Comparison of ENCODE assay signal across 8 cellular contexts in genomic region chr1:35769188-35769758, GRCh38. TPM values are rescaled to one million over a fixed set of nuclear protein-coding genes. Genes with fewer than 3 reads are reported as not detected.
DNase-seq lines count a peak whose midpoint lies in the region; ATAC-seq lines count a peak whose summit lies in the region.

No MANE protein-coding gene starts in this region.

- H3K27ac ChIP-seq in CD4-positive, alpha-beta memory T cell (ENCODE audit: low read depth, low read length) = peak overlapping the region; percentile 82

- no peaks in the 10 kb centered on the region for H3K9me3 Mint-ChIP-seq in CD4-positive, alpha-beta memory T cell
- H3K9me3 Mint-ChIP-seq in activated CD4-positive, alpha-beta memory T cell treated with anti-CD3 and anti-CD28 coated beads, Interleukin-2, amount 10 ng/mL, durations not matched to agents 7 days and 5 days = no peaks in the 10 kb centered on the region

- peaks cover 3 to 13% (median 10%) of the 10 kb centered on the region in 4 donors for H3K4me1 Mint-ChIP-seq in CD4-positive, alpha-beta memory T cell
- H3K4me1 Mint-ChIP-seq in activated CD4-positive, alpha-beta memory T cell treated with anti-CD3 and anti-CD28 coated beads, Interleukin-2, amount 10 ng/mL, durations not matched to agents 7 days and 5 days = peaks cover 40% of the 10 kb centered on the region

- intact Hi-C loops in CD4-positive, alpha-beta memory T cell (cut with micrococcal nuclease) = no loop called here

- no peaks in the 10 kb centered on the region for H3K9me3 ChIP-seq in CD4-positive, alpha-beta memory T cell (ENCODE audit: control insufficient read depth in 1 of 2, low read length in 2 of 2)

- H3K4me1 ChIP-seq in CD4-positive, alpha-beta memory T cell (ENCODE audit: insufficient read depth, low read length) = peaks cover 7% of the 10 kb centered on the region

- POLR2A ChIA-PET in CD4-positive, alpha-beta memory T cell (lab: Charles Lee; ENCODE audit: partially characterized antibody) = interaction anchor here (0.7 to 2.7 kb wide), 20 partner anchors 11 to 455 kb away, joined by 3 to 24 read pairs (median 4); partner anchors contain the start of genes AGO1, AGO3, KIAA0319L and NCDN
- POLR2A ChIA-PET in activated CD4-positive, alpha-beta memory T cell treated with anti-CD3 and anti-CD28 coated beads, Interleukin-2, amount 10 ng/mL, durations not matched to agents 7 days and 5 days (lab: Charles Lee) = interaction anchor here (0.8 to 5.3 kb wide), 59 partner anchors 8 to 1706 kb away, joined by 3 to 73 read pairs (median 6); partner anchors contain the start of genes AGO1, AGO3, AGO4 and KIAA0319L

- H3K4me3 Mint-ChIP-seq in CD4-positive, alpha-beta memory T cell = peak overlapping the region; percentile 83 to 99 (median 86)
- H3K4me3 Mint-ChIP-seq in activated CD4-positive, alpha-beta memory T cell treated with anti-CD3 and anti-CD28 coated beads, Interleukin-2, amount 10 ng/mL, durations not matched to agents 7 days and 5 days = peak overlapping the region; percentile 80

- ATAC-seq in GM19397 (IDR thresholded peaks at IDR 0.05; ENCODE audit: unreplicated experiment) (peak; percentile 80), HG03565 (IDR thresholded peaks at IDR 0.05; ENCODE audit: unreplicated experiment) (peak; percentile 63)

- CTCF ChIA-PET in CD4-positive, alpha-beta memory T cell (lab: Charles Lee; ENCODE audit: partially characterized antibody) = interaction anchor here (0.8 to 10.8 kb wide), 18 partner anchors 10 to 568 kb away, joined by 3 to 82 read pairs (median 5); partner anchors contain the start of gene AGO1
- CTCF ChIA-PET in activated CD4-positive, alpha-beta memory T cell treated with anti-CD3 and anti-CD28 coated beads, Interleukin-2, amount 10 ng/mL, durations not matched to agents 7 days and 5 days (lab: Charles Lee) = interaction anchor here (0.5 to 3.5 kb wide), 19 partner anchors 10 to 486 kb away, joined by 3 to 22 read pairs (median 4); partner anchors contain the start of genes AGO1 and AGO3

- H3K36me3 ChIP-seq in CD4-positive, alpha-beta memory T cell (ENCODE audit: insufficient read depth, low read length) = no peaks in the 10 kb centered on the region

- H3K36me3 Mint-ChIP-seq in CD4-positive, alpha-beta memory T cell = peaks cover 0 to 2% of the 10 kb centered on the region in 2 donors
- H3K36me3 Mint-ChIP-seq in activated CD4-positive, alpha-beta memory T cell treated with anti-CD3 and anti-CD28 coated beads, Interleukin-2, amount 10 ng/mL, durations not matched to agents 7 days and 5 days (ENCODE audit: low read depth) = peaks cover 18% of the 10 kb centered on the region

- H3K27ac Mint-ChIP-seq in CD4-positive, alpha-beta memory T cell = peak overlapping the region; percentile 31 to 92 (median 86)
- peak overlapping the region; percentile 74 for H3K27ac Mint-ChIP-seq in activated CD4-positive, alpha-beta memory T cell treated with anti-CD3 and anti-CD28 coated beads, Interleukin-2, amount 10 ng/mL, durations not matched to agents 7 days and 5 days

- H3K27me3 Mint-ChIP-seq in CD4-positive, alpha-beta memory T cell = no peaks in the 10 kb centered on the region
- H3K27me3 Mint-ChIP-seq in activated CD4-positive, alpha-beta memory T cell treated with anti-CD3 and anti-CD28 coated beads, Interleukin-2, amount 10 ng/mL, durations not matched to agents 7 days and 5 days = no peaks in the 10 kb centered on the region

- peak; percentile 74 to 86 (median 78) for DNase-seq in CD4-positive, alpha-beta memory T cell
- peak; percentile 54 for DNase-seq in NCI-H748 treated with DMSO at 0.1 percent for 48 hours (lab: John Stamatoyannopoulos, UW)
- DNase-seq in activated CD4-positive, alpha-beta memory T cell treated with anti-CD3 and anti-CD28 coated beads, Interleukin-2, amount 10 ng/mL, durations not matched to agents 7 days and 5 days = peak; percentile 89
- peak; percentile 72 for DNase-seq in effector CD4-positive, alpha-beta T cell
- peak; percentile 78 for DNase-seq in medulla oblongata (ENCODE audit: extremely low spot score)
- DNase-seq in stimulated activated CD4-positive, alpha-beta T cell treated with anti-CD3 and anti-CD28 coated beads, TNF-alpha, amount 100 ng/mL, for 48 hours (ENCODE audit: low read depth in 3 of 3) = peak; percentile 58 to 82 (median 68)

- H3K4me3 ChIP-seq in CD4-positive, alpha-beta memory T cell (ENCODE audit: low read length in 2 of 2) = peak overlapping the region; percentile 74 to 84

- no peaks in the 10 kb centered on the region for H3K27me3 ChIP-seq in CD4-positive, alpha-beta memory T cell (ENCODE audit: insufficient read depth, low read length)

RNA-seq across cellular contexts. Expression of gene CLSPN, which starts 0.5 kb away (rescaled TPM):
- under 1 TPM; 0.28 to 0.90 TPM for total RNA-seq in CD4-positive, alpha-beta memory T cell
- polyA plus RNA-seq in CD4-positive, alpha-beta memory T cell = under 1 TPM; 0.17 to 0.43 TPM
- 10 to 100 TPM; 53.5 to 56.7 TPM for total RNA-seq in activated CD4-positive, alpha-beta memory T cell treated with anti-CD3 and anti-CD28 coated beads, Interleukin-2, amount 10 ng/mL, durations not matched to agents 7 days and 5 days

RNA-seq across cellular contexts. Expression of gene AGO4, which starts 38.5 kb away (rescaled TPM):
- 10 to 100 TPM; 30.1 to 32.9 TPM for total RNA-seq in CD4-positive, alpha-beta memory T cell
- polyA plus RNA-seq in CD4-positive, alpha-beta memory T cell = 10 to 100 TPM in 1 of 2 donors, 1 to 10 TPM in 1; 3.6 to 13.6 TPM
- total RNA-seq in activated CD4-positive, alpha-beta memory T cell treated with anti-CD3 and anti-CD28 coated beads, Interleukin-2, amount 10 ng/mL, durations not matched to agents 7 days and 5 days = 10 to 100 TPM; 16.5 to 20.9 TPM

RNA-seq across cellular contexts. Expression of gene C1orf216, which starts 50.6 kb away (rescaled TPM):
- 10 to 100 TPM in 1 of 2 experiments, 1 to 10 TPM in 1; 8.5 to 10.8 TPM for total RNA-seq in CD4-positive, alpha-beta memory T cell
- polyA plus RNA-seq in CD4-positive, alpha-beta memory T cell = 10 to 100 TPM; 13.8 to 15.2 TPM
- total RNA-seq in activated CD4-positive, alpha-beta memory T cell treated with anti-CD3 and anti-CD28 coated beads, Interleukin-2, amount 10 ng/mL, durations not matched to agents 7 days and 5 days = 10 to 100 TPM; 12.2 to 13.1 TPM

Comparison
In these comparisons a context has a peak if more than half of its experiments do, and no peak if none do; other contexts are left out.
1. Peak in every context shown above with its lines: DNase-seq, ATAC-seq, H3K4me3 ChIP-seq and H3K27ac ChIP-seq.
2. RNA of gene CLSPN, which starts 0.5 kb away (total RNA-seq): 53.5 to 56.7 TPM in activated CD4-positive, alpha-beta memory T cell treated with anti-CD3 and anti-CD28 coated beads, Interleukin-2, amount 10 ng/mL, durations not matched to agents 7 days and 5 days; 0.28 to 0.90 TPM in CD4-positive, alpha-beta memory T cell; every median in the first group is over 10 times any median in the second.